ENCODE assay signal across 9 cellular contexts in the genomic region with DNA sequence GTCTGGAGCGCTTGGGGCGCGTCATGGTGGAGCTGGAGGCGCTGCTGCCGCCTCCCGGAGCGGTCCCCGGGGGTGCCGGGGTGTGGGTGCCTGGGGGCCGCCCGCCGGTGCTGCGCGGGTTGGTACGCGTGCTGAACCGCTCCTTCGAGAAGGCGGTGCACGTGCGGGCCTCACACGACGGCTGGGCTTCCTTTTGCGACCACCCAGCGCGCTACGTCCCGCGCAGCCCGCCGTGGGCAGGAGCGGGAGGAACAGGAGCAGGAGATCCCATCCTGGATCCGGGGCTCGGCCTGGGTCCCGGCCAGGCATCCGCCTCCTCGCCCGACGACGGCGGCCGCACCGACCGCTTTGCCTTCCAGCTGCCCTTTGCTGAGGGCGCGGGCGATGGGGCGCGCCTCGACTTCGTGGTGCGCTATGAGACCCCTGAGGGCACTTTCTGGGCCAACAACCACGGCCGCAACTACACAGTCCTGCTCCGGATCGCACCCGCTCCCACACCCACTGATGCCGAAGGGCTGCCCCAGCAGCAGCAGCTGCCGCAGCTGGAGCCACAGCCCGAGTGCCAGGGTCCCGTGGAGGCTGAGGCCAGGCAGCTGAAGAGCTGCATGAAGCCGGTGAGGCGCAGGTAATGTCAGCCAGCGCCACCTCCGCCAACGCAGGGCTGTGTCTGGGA. TPM values are rescaled to one million over a fixed set of nuclear protein-coding genes. Genes with fewer than 3 reads are reported as not detected.
DNase-seq lines count a peak whose midpoint lies in the region; ATAC-seq and TF ChIP-seq lines count a peak whose summit lies in the region.
"Had no signal": no experiment of that assay in that cellular context is flagged by ENCODE, and none has a peak within 500 bp of the region (broad histone marks: within the 10 kb centered on the region; RNA-seq: fewer than 3 reads in every experiment).

No MANE protein-coding gene starts in this region.

- no peak for ATAC-seq in HG02610 (IDR thresholded peaks at IDR 0.05; ENCODE audit: unreplicated experiment)

- H3K4me3 Mint-ChIP-seq in activated naive CD4-positive, alpha-beta T cell treated with anti-CD3 and anti-CD28 coated beads for 36 hours: peak overlapping the region; percentile 72
- peak overlapping the region; percentile 90 for H3K4me3 Mint-ChIP-seq in MCF 10A (ENCODE audit: unreplicated experiment)

- no peaks in the 10 kb centered on the region for H3K9me3 Mint-ChIP-seq in activated naive CD4-positive, alpha-beta T cell treated with anti-CD3 and anti-CD28 coated beads for 36 hours
- H3K9me3 Mint-ChIP-seq in MCF 10A (ENCODE audit: unreplicated experiment): peaks cover 7% of the 10 kb centered on the region

- H3K4me1 ChIP-seq in mesodermal cell (ENCODE audit: control insufficient read depth, insufficient read depth, low read length, poor library complexity, severe bottlenecking): no peaks in the 10 kb centered on the region
- peaks cover 1% of the 10 kb centered on the region for H3K4me1 ChIP-seq in urinary bladder (ENCODE audit: insufficient read depth)

- peaks cover 50% of the 10 kb centered on the region for H3K4me1 Mint-ChIP-seq in activated naive CD4-positive, alpha-beta T cell treated with anti-CD3 and anti-CD28 coated beads for 36 hours (ENCODE audit: low read depth)
- H3K4me1 Mint-ChIP-seq in MCF 10A (ENCODE audit: insufficient read depth, unreplicated experiment): peaks cover 12% of the 10 kb centered on the region

- DNase-seq in activated naive CD4-positive, alpha-beta T cell treated with anti-CD3 and anti-CD28 coated beads for 36 hours: no peak
- DNase-seq in activated naive CD4-positive, alpha-beta T cell treated with Interleukin-2 at 50 U/mL for 16 hours: no peak
- no peak for DNase-seq in MCF 10A (ENCODE audit: unreplicated experiment)
- no peak for DNase-seq in CD1c-positive myeloid dendritic cell (ENCODE audit: extremely low spot score)
- DNase-seq in cerebellar cortex (ENCODE audit: low spot score): no peak

- H3K9me3 ChIP-seq in mesodermal cell (ENCODE audit: control insufficient read depth, low read length): no peaks in the 10 kb centered on the region

- no peaks in the 10 kb centered on the region for H3K27me3 Mint-ChIP-seq in activated naive CD4-positive, alpha-beta T cell treated with anti-CD3 and anti-CD28 coated beads for 36 hours (ENCODE audit: low read depth)
- H3K27me3 Mint-ChIP-seq in MCF 10A (ENCODE audit: insufficient read depth, unreplicated experiment): no peaks in the 10 kb centered on the region

- H3K27ac Mint-ChIP-seq in activated naive CD4-positive, alpha-beta T cell treated with anti-CD3 and anti-CD28 coated beads for 36 hours: peak overlapping the region; percentile 86
- H3K27ac Mint-ChIP-seq in MCF 10A (ENCODE audit: low read depth, unreplicated experiment): peak overlapping the region; percentile 85

- H3K27ac ChIP-seq in mesodermal cell (ENCODE audit: low read depth, low read length, severe bottlenecking) (peak overlapping the region; percentile 96), urinary bladder (ENCODE audit: low read depth) (peak overlapping the region; percentile 97)

- peaks cover 6% of the 10 kb centered on the region for H3K36me3 Mint-ChIP-seq in activated naive CD4-positive, alpha-beta T cell treated with anti-CD3 and anti-CD28 coated beads for 36 hours (ENCODE audit: low read depth)
- H3K36me3 Mint-ChIP-seq in MCF 10A (ENCODE audit: insufficient read depth, unreplicated experiment): no peaks in the 10 kb centered on the region

- H3K36me3 ChIP-seq in mesodermal cell (ENCODE audit: control insufficient read depth, insufficient read depth, low read length): peaks cover 12% of the 10 kb centered on the region
- H3K36me3 ChIP-seq in urinary bladder (ENCODE audit: insufficient read depth): no peaks in the 10 kb centered on the region

- peak overlapping the region; percentile 49 for H3K4me3 ChIP-seq in mesodermal cell (ENCODE audit: extremely low read depth, insufficient read depth, low read length, poor library complexity, severe bottlenecking)
- peak overlapping the region; percentile 77 for H3K4me3 ChIP-seq in urinary bladder (ENCODE audit: low read depth, low read length)

- no TSS peak for BruUV-seq in MCF 10A (replicated peaks; lab: Mats Ljungman, UMichigan)

- intact Hi-C loops in activated naive CD4-positive, alpha-beta T cell treated with anti-CD3 and anti-CD28 coated beads for 36 hours (cut with micrococcal nuclease): loop anchor here (10.0 kb wide), 1 partner anchor 654 kb away; a partner anchor contains a TSS
- intact Hi-C loops in MCF 10A (cut with micrococcal nuclease): no loop called here

- CTCF ChIA-PET in activated naive CD4-positive, alpha-beta T cell treated with anti-CD3 and anti-CD28 coated beads for 36 hours (lab: Charles Lee): no interaction called here
- CTCF ChIA-PET in MCF 10A (lab: Yijun Ruan, JAX): interaction anchor here (0.7 kb wide), 1 partner anchor 115 kb away, joined by 3 read pairs; no protein-coding TSS in a partner anchor

- TF ChIP-seq CTCF in MCF 10A (IDR thresholded peaks at IDR 0.05; ENCODE audit: unreplicated experiment): no peak

- WGBS in mesodermal cell (ENCODE audit: insufficient coverage in 2 of 2), 2 experiments: 45 to 56% methylated on average over 19 to 43 of the region's 66 CpGs
- WGBS in urinary bladder: 45% methylated on average over 63 of the region's 66 CpGs

- POLR2A ChIA-PET in MCF 10A (lab: Yijun Ruan, JAX): interaction anchor here (0.7 to 1.1 kb wide), 2 partner anchors 431 to 469 kb away, joined by 3 read pairs; a partner anchor contains a TSS

RNA-seq across cellular contexts. Expression of a gene that starts 0.8 kb away (rescaled TPM):
- total RNA-seq in activated naive CD4-positive, alpha-beta T cell treated with anti-CD3 and anti-CD28 coated beads for 36 hours: 1 to 10 TPM; 2.4 to 3.4 TPM
- 7.0 and 9.1 TPM in 2 replicates for total RNA-seq in MCF 10A (2022)
- 5.0 TPM for polyA plus RNA-seq in mesodermal cell (2013, experiment 1 of 2)
- 4.8 TPM for polyA plus RNA-seq in mesodermal cell (2013, experiment 2 of 2)
- total RNA-seq in urinary bladder: 4.8 TPM
- polyA plus RNA-seq in urinary bladder: 9.8 TPM

RNA-seq across cellular contexts. Expression of a gene that starts 5.9 kb away (rescaled TPM):
- total RNA-seq in activated naive CD4-positive, alpha-beta T cell treated with anti-CD3 and anti-CD28 coated beads for 36 hours: 1 to 10 TPM; 7.1 to 7.5 TPM
- 0.26 and 0.32 TPM in 2 replicates for total RNA-seq in MCF 10A (2022)
- not detected for polyA plus RNA-seq in mesodermal cell (2013, experiment 1 of 2)
- polyA plus RNA-seq in mesodermal cell (2013, experiment 2 of 2): 0.20 TPM
- not detected for total RNA-seq in urinary bladder
- 0.20 TPM for polyA plus RNA-seq in urinary bladder

RNA-seq across cellular contexts. Expression of a gene that starts 33.1 kb away (rescaled TPM):
- not detected for total RNA-seq in activated naive CD4-positive, alpha-beta T cell treated with anti-CD3 and anti-CD28 coated beads for 36 hours
- total RNA-seq in MCF 10A (2022): not detected in 2 replicates
- polyA plus RNA-seq in mesodermal cell (2013, experiment 1 of 2): not detected
- polyA plus RNA-seq in mesodermal cell (2013, experiment 2 of 2): not detected
- not detected for total RNA-seq in urinary bladder
- polyA plus RNA-seq in urinary bladder: not detected
- total RNA-seq: SK-MEL-5 had no signal

RNA-seq across cellular contexts. Expression of a gene that starts 35.1 kb away (rescaled TPM):
- total RNA-seq in activated naive CD4-positive, alpha-beta T cell treated with anti-CD3 and anti-CD28 coated beads for 36 hours: 10 to 100 TPM; 16.4 to 18.5 TPM
- total RNA-seq in MCF 10A (2022): 11.0 and 11.5 TPM in 2 replicates
- 16.7 TPM for polyA plus RNA-seq in mesodermal cell (2013, experiment 1 of 2)
- polyA plus RNA-seq in mesodermal cell (2013, experiment 2 of 2): 16.7 TPM
- 6.6 TPM for total RNA-seq in urinary bladder
- 18.0 TPM for polyA plus RNA-seq in urinary bladder

RNA-seq across cellular contexts. Expression of a gene that starts 37.2 kb away (rescaled TPM):
- 1 to 10 TPM in 1 of 2 experiments, under 1 TPM in 1; 0.62 to 1.0 TPM for total RNA-seq in activated naive CD4-positive, alpha-beta T cell treated with anti-CD3 and anti-CD28 coated beads for 36 hours
- total RNA-seq in MCF 10A (2022) (not detected in 2 replicates), urinary bladder (0.05 TPM)
- polyA plus RNA-seq in mesodermal cell (2013, experiment 1 of 2): 0.48 TPM
- 0.46 TPM for polyA plus RNA-seq in mesodermal cell (2013, experiment 2 of 2)
- polyA plus RNA-seq in urinary bladder: 0.10 TPM
- total RNA-seq: SK-MEL-5 had no signal
